In genomic region chr21:25283720-25284119, GRCh38 we compare ENCODE assay signal across 10 cellular contexts.
DNase-seq lines count a peak whose midpoint lies in the region; ATAC-seq and TF ChIP-seq lines count a peak whose summit lies in the region.
"Had no signal": no experiment of that assay in that cellular context is flagged by ENCODE, and none has a peak within 500 bp of the region (broad histone marks: within the 10 kb centered on the region; RNA-seq: fewer than 3 reads in every experiment).

No MANE protein-coding gene starts in this region.

- H3K27me3 ChIP-seq in A673 (replicated peaks; ENCODE audit: insufficient read depth, low read depth, low read length, poor library complexity) (no peaks in the 10 kb centered on the region), fibroblast of lung (ENCODE audit: control insufficient read depth, insufficient read depth, low read length) (no peaks in the 10 kb centered on the region)

- DNase-seq in A673 (ENCODE audit: low spot score) = peak; percentile 51
- DNase-seq in NOMO-1 treated with DMSO at 0.1 percent for 48 hours (lab: John Stamatoyannopoulos, UW; ENCODE audit: unreplicated experiment) = peak; percentile 35
- peak; percentile 25 to 57 for DNase-seq in fibroblast of lung (ENCODE audit: low read depth in 2 of 2)
- DNase-seq in hypothalamus (lab: John Stamatoyannopoulos, UW) = no peak
- DNase-seq: effector memory CD4-positive, alpha-beta T cell had no signal

- POLR2A ChIA-PET in A673 (lab: Charles Lee; ENCODE audit: low non-redundant PET) = no interaction called here

- no peaks in the 10 kb centered on the region for H3K36me3 ChIP-seq in A673 (ENCODE audit: insufficient read depth, low read length, poor library complexity, severe bottlenecking)
- H3K36me3 ChIP-seq in fibroblast of lung (ENCODE audit: control insufficient read depth, insufficient read depth, low read length) = no peaks in the 10 kb centered on the region

- peak overlapping the region; percentile 78 for H2AFZ ChIP-seq in fibroblast of lung (ENCODE audit: low read length)

- BruUV-seq in A673 (replicated peaks; lab: Mats Ljungman, UMichigan) = no TSS peak

- H3K9ac ChIP-seq in fibroblast of lung (ENCODE audit: insufficient read depth, low read length) = no peak overlapping the region

- H3K4me1 ChIP-seq in A673 (ENCODE audit: insufficient read depth, low read length, poor library complexity, severe bottlenecking) (no peaks in the 10 kb centered on the region), fibroblast of lung (ENCODE audit: control insufficient read depth, extremely low read depth, insufficient read depth, low read length) (no peaks in the 10 kb centered on the region)

- no peak overlapping the region for H3K4me2 ChIP-seq in fibroblast of lung (ENCODE audit: extremely low read depth, insufficient read depth, low read length)

- TF ChIP-seq CTCF in A673 (conservative IDR thresholded peaks at IDR 0.05; ENCODE audit: low read depth, low read length) (peak; percentile 50), GM12874 (IDR thresholded peaks at IDR 0.05; ENCODE audit: insufficient read depth, low read depth, low read length) (peak; percentile 45), fibroblast of lung (conservative IDR thresholded peaks at IDR 0.05 in 1 of 2, IDR thresholded peaks at IDR 0.05 in 1 of 2; ENCODE audit: low read depth in 1 of 2, low read length in 2 of 2) (peak; percentile 51 to 58)

- H3K79me2 ChIP-seq in fibroblast of lung (ENCODE audit: control insufficient read depth, insufficient read depth, low read length) = no peaks in the 10 kb centered on the region

- CTCF ChIA-PET in A673 (lab: Charles Lee) = interaction anchor here (0.5 to 0.6 kb wide), 2 partner anchors 34 to 102 kb away, joined by 3 read pairs; no protein-coding TSS in a partner anchor

- H3K9me3 ChIP-seq in A673 (ENCODE audit: low read depth, low read length, poor library complexity, severe bottlenecking) = no peaks in the 10 kb centered on the region
- no peaks in the 10 kb centered on the region for H3K9me3 ChIP-seq in fibroblast of lung (ENCODE audit: control insufficient read depth, insufficient read depth, low read depth, low read length)

- intact Hi-C loops in A673 (cut with micrococcal nuclease; ENCODE audit: unreplicated experiment) = loop anchor here (1.0 kb wide), 1 partner anchor 103 kb away; no protein-coding TSS in a partner anchor

- no peak overlapping the region for H3K4me3 ChIP-seq in A673 (ENCODE audit: low read depth, low read length, poor library complexity, severe bottlenecking)
- H3K4me3 ChIP-seq in fibroblast of lung (replicated peaks in 1 of 4; ENCODE audit: control extremely low read depth in 1 of 4, insufficient read depth in 1 of 4, low read depth in 3 of 4, low read length in 4 of 4) = no peak overlapping the region
- H3K4me3 ChIP-seq: SK-N-MC had no signal

- no peaks in the 10 kb centered on the region for H4K20me1 ChIP-seq in fibroblast of lung (ENCODE audit: control insufficient read depth, extremely low read depth, insufficient read depth, low read length)

- H3K27ac ChIP-seq in A673 (ENCODE audit: low read depth, low read length, poor library complexity, severe bottlenecking) (no peak overlapping the region), fibroblast of lung (ENCODE audit: insufficient read depth, low read length) (no peak overlapping the region)
- H3K27ac ChIP-seq: SK-N-MC had no signal

- no peak for ATAC-seq in GM21423 (IDR thresholded peaks at IDR 0.05; ENCODE audit: unreplicated experiment)
- no peak for ATAC-seq in HG03045 (IDR thresholded peaks at IDR 0.05; ENCODE audit: unreplicated experiment)
- no peak for ATAC-seq in GM18520 (IDR thresholded peaks at IDR 0.05; ENCODE audit: unreplicated experiment)

Comparison
In these comparisons a context has a peak if more than half of its experiments do, and no peak if none do; other contexts are left out.
1. DNase-seq: peak in A673 (single experiment), NOMO-1 treated with DMSO at 0.1 percent for 48 hours (single experiment) and fibroblast of lung (2 of 2); none in hypothalamus (0 of 51).
2. Peak in every context shown above with its lines, with median percentiles within 50 percentile points of each other: CTCF ChIP-seq.